1 cellular context compared by ENCODE assay signal in genomic region chr2:112814278-112814677, GRCh38.
A peak's percentile ranks its signal among the peaks of the same experiment; 100 is the strongest.
TF ChIP-seq lines count a peak whose summit lies in the region.

No MANE protein-coding gene starts in this region.

TF ChIP-seq in HepG2, 621 proteins besides CTCF, POLR2A, EP300 and RAD21 (continued from another document):
- TF ChIP-seq ZNF687 (CRISPR knock-in tag; IDR thresholded peaks at IDR 0.05) (no peak), TEAD3 (CRISPR knock-in tag; optimal IDR thresholded peaks at IDR 0.05; ENCODE audit: borderline replicate concordance) (peak; percentile 88), TIGD3 (CRISPR knock-in tag; IDR thresholded peaks at IDR 0.05; ENCODE audit: borderline replicate concordance) (no peak), ZNF281 (CRISPR knock-in tag; IDR thresholded peaks at IDR 0.05; ENCODE audit: borderline replicate concordance) (0 out of 2 replicates have a peak, but pooled peaks have one; percentile 12), ZNF3 (CRISPR knock-in tag; IDR thresholded peaks at IDR 0.05) (no peak), FOXO1 (CRISPR knock-in tag; IDR thresholded peaks at IDR 0.05) (peak; percentile 55), DDIT3 (CRISPR knock-in tag; IDR thresholded peaks at IDR 0.05) (no peak), RARA (CRISPR knock-in tag; IDR thresholded peaks at IDR 0.05) (peak; percentile 57; the same call in 1 of the 2 replicates), PATZ1 (CRISPR knock-in tag; IDR thresholded peaks at IDR 0.05) (no peak), KAT8 (CRISPR knock-in tag; IDR thresholded peaks at IDR 0.05) (0 out of 2 replicates have a peak, but pooled peaks have one; percentile 21), PLRG1 (conservative IDR thresholded peaks at IDR 0.05) (no peak), NR2F6 (IDR thresholded peaks at IDR 0.05) (no peak), NR2F6 (CRISPR knock-in tag; IDR thresholded peaks at IDR 0.05) (0 out of 2 replicates have a peak, but pooled peaks have one; percentile 17), ARNTL (CRISPR knock-in tag; IDR thresholded peaks at IDR 0.05) (0 out of 2 replicates have a peak, but pooled peaks have one; percentile 19), ZFP1 (CRISPR knock-in tag; IDR thresholded peaks at IDR 0.05) (0 out of 2 replicates have a peak, but pooled peaks have one; percentile 27), FOSL2 (CRISPR knock-in tag; IDR thresholded peaks at IDR 0.05) (0 out of 2 replicates have a peak, but pooled peaks have one; percentile 7), ATM (IDR thresholded peaks at IDR 0.05; ENCODE audit: borderline replicate concordance) (no peak), SIX4 (CRISPR knock-in tag; IDR thresholded peaks at IDR 0.05) (no peak), E2F2 (CRISPR knock-in tag; IDR thresholded peaks at IDR 0.05; ENCODE audit: borderline replicate concordance) (no peak), HCFC1 (IDR thresholded peaks at IDR 0.05; ENCODE audit: low read depth, low read length) (no peak), ELF1 (CRISPR knock-in tag; IDR thresholded peaks at IDR 0.05) (0 out of 2 replicates have a peak, but pooled peaks have one; percentile 9), PHF8 (CRISPR knock-in tag; IDR thresholded peaks at IDR 0.05) (no peak), CEBPG (CRISPR knock-in tag; IDR thresholded peaks at IDR 0.05) (no peak), AHDC1 (CRISPR knock-in tag; IDR thresholded peaks at IDR 0.05; ENCODE audit: borderline replicate concordance) (0 out of 2 replicates have a peak, but pooled peaks have one; percentile 21), KLF12 (CRISPR knock-in tag; IDR thresholded peaks at IDR 0.05; ENCODE audit: borderline replicate concordance) (no peak), ZNF850 (CRISPR knock-in tag; conservative IDR thresholded peaks at IDR 0.05) (no peak), ZSCAN22 (CRISPR knock-in tag; IDR thresholded peaks at IDR 0.05) (no peak)
TF ChIP-seq in HepG2: peak in this region for 29.
